Comparison of ENCODE assay signal across 1 cellular context in the genomic region with DNA sequence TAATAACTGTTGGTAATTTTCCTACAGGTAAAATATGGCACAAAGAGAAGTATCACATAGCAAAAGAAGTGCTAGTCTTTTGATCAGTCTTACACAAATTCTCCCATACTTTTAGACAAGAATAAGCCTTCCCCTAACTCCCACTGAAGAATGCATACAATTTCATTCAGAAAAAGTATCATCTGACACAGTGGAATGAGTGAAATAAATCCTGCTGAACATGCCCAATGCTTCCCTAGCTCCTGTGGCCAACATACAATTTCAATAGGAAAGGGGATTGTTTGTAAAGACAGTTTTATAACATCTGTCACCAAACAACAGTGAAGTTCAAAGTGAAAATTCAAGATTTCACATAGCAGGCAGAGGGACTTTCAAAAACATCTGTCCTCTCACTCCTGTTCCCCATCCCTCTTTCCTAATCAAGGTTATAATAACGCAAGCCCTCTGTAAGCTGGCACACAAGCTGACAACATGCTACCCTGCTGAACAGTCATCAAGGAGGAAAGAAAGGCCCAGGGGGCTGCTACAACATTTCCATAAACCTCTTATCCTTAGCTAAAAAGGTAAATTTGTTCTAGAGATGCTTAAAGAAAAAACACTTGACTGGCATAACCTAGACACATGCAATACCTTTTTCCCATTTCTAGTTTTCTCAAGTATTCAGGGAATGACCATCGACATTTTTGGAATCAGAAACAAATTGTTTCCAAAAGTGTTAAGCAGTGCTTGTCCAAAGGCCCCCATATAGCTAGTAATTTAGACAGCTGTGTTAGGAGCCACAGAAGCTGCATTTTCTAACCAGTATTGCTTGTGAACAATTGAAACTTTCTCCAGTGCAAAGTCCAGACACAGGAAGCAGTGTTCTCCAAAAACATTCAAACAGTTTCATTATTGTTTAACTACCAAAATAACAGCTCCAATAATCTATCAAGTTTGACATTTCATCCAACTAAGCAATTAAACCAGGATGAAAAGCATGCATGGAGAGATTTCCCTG.
TF ChIP-seq lines count a peak whose summit lies in the region.

No MANE protein-coding gene starts in this region.

TF ChIP-seq in liver, 16 proteins besides CTCF, POLR2A, EP300 and RAD21 (continued from another document):
- TF ChIP-seq, protein P1, sequence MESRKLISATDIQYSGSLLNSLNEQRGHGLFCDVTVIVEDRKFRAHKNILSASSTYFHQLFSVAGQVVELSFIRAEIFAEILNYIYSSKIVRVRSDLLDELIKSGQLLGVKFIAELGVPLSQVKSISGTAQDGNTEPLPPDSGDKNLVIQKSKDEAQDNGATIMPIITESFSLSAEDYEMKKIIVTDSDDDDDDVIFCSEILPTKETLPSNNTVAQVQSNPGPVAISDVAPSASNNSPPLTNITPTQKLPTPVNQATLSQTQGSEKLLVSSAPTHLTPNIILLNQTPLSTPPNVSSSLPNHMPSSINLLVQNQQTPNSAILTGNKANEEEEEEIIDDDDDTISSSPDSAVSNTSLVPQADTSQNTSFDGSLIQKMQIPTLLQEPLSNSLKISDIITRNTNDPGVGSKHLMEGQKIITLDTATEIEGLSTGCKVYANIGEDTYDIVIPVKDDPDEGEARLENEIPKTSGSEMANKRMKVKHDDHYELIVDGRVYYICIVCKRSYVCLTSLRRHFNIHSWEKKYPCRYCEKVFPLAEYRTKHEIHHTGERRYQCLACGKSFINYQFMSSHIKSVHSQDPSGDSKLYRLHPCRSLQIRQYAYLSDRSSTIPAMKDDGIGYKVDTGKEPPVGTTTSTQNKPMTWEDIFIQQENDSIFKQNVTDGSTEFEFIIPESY (IDR thresholded peaks at IDR 0.05): no peak
- no peak for TF ChIP-seq FOXA1 (IDR thresholded peaks at IDR 0.05)
- no peak for TF ChIP-seq GABPA (IDR thresholded peaks at IDR 0.05 in 1 of 2, conservative IDR thresholded peaks at IDR 0.05 in 1 of 2)
- TF ChIP-seq HNF4A (conservative IDR thresholded peaks at IDR 0.05): peak; percentile 85 to 92
- TF ChIP-seq RXRA (IDR thresholded peaks at IDR 0.05): peak; percentile 11 to 31
- TF ChIP-seq, protein P2, sequence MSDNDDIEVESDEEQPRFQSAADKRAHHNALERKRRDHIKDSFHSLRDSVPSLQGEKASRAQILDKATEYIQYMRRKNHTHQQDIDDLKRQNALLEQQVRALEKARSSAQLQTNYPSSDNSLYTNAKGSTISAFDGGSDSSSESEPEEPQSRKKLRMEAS (IDR thresholded peaks at IDR 0.05): peak; percentile 38
- peak; percentile 88 for TF ChIP-seq HNF4G (IDR thresholded peaks at IDR 0.05)
- TF ChIP-seq, protein P3, sequence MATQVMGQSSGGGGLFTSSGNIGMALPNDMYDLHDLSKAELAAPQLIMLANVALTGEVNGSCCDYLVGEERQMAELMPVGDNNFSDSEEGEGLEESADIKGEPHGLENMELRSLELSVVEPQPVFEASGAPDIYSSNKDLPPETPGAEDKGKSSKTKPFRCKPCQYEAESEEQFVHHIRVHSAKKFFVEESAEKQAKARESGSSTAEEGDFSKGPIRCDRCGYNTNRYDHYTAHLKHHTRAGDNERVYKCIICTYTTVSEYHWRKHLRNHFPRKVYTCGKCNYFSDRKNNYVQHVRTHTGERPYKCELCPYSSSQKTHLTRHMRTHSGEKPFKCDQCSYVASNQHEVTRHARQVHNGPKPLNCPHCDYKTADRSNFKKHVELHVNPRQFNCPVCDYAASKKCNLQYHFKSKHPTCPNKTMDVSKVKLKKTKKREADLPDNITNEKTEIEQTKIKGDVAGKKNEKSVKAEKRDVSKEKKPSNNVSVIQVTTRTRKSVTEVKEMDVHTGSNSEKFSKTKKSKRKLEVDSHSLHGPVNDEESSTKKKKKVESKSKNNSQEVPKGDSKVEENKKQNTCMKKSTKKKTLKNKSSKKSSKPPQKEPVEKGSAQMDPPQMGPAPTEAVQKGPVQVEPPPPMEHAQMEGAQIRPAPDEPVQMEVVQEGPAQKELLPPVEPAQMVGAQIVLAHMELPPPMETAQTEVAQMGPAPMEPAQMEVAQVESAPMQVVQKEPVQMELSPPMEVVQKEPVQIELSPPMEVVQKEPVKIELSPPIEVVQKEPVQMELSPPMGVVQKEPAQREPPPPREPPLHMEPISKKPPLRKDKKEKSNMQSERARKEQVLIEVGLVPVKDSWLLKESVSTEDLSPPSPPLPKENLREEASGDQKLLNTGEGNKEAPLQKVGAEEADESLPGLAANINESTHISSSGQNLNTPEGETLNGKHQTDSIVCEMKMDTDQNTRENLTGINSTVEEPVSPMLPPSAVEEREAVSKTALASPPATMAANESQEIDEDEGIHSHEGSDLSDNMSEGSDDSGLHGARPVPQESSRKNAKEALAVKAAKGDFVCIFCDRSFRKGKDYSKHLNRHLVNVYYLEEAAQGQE (IDR thresholded peaks at IDR 0.05): peak; percentile 19
- TF ChIP-seq JUND (IDR thresholded peaks at IDR 0.05): peak in 1 of 2 donors; percentile 64
- no peak for TF ChIP-seq NR2F2 (IDR thresholded peaks at IDR 0.05)
- TF ChIP-seq EGR1 (IDR thresholded peaks at IDR 0.05; ENCODE audit: low read depth in 2 of 2): no peak
